ENCODE assay signal across 8 cellular contexts in the genomic region with DNA sequence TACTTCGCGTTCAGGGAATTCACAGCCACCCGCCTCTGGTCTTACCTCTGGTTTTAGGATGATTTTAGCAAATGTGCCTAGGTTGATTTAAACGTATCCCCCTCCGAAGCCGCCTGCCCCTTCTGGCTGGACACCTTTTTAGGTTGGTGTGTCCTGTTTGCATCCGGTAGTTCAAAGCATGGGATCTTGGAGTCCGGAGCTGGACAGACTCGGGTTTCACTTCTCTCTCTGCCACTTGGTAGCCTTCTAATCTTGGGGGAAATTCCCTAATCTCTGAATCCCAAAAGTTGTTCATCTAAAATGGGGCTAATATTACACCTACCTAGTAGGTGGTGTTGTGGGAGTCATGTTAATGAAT. TPM values are rescaled to one million over a fixed set of nuclear protein-coding genes. Genes with fewer than 3 reads are reported as not detected.
DNase-seq lines count a peak whose midpoint lies in the region; ATAC-seq and TF ChIP-seq lines count a peak whose summit lies in the region.

No MANE protein-coding gene starts in this region.

- no peak for TF ChIP-seq EP300 in neural cell (conservative IDR thresholded peaks at IDR 0.05; ENCODE audit: poor library complexity, severe bottlenecking)

- WGBS in HUES64 = under 1% methylated on average over 9 of the region's 9 CpGs

- peaks cover 33% of the 10 kb centered on the region for H3K36me3 ChIP-seq in HUES64 (ENCODE audit: insufficient read depth, low read length)
- H3K36me3 ChIP-seq in neural cell (ENCODE audit: insufficient read depth, low read length) = no peaks in the 10 kb centered on the region

- H3K27ac Mint-ChIP-seq in stimulated activated naive CD8-positive, alpha-beta T cell treated with anti-CD3 and anti-CD28 coated beads, Interleukin-15, Interleukin-2, amounts not matched to agents 100 ng/mL and 50 ng/mL, for 24 hours = peak overlapping the region; percentile 96

- H2AFZ ChIP-seq in neural cell (ENCODE audit: low read depth, low read length) = peak overlapping the region; percentile 49

- H3F3A ChIP-seq in neural cell (ENCODE audit: insufficient read depth, low read length, poor library complexity, severe bottlenecking) = no peaks in the 10 kb centered on the region

- no peaks in the 10 kb centered on the region for H3K9me2 ChIP-seq in neural cell (ENCODE audit: insufficient read depth, low read length)

- no peaks in the 10 kb centered on the region for H3K4me1 ChIP-seq in HUES64 (ENCODE audit: insufficient read depth, low read length)

- H3K27ac ChIP-seq in HUES64 (ENCODE audit: low read depth, low read length) = no peak overlapping the region
- no peak overlapping the region for H3K27ac ChIP-seq in neural cell (ENCODE audit: low read length)

- peak overlapping the region; percentile 65 for H3K4me2 ChIP-seq in neural cell (ENCODE audit: low read length)

- H3K4me1 Mint-ChIP-seq in stimulated activated naive CD8-positive, alpha-beta T cell treated with anti-CD3 and anti-CD28 coated beads, Interleukin-15, Interleukin-2, amounts not matched to agents 100 ng/mL and 50 ng/mL, for 24 hours (ENCODE audit: low read depth) = peaks cover 43% of the 10 kb centered on the region

- H3K79me2 ChIP-seq in neural cell (replicated peaks; ENCODE audit: insufficient read depth, low read length) = peaks cover 15% of the 10 kb centered on the region

- no peaks in the 10 kb centered on the region for H4K20me1 ChIP-seq in neural cell (ENCODE audit: insufficient read depth)

- no peak for TF ChIP-seq RAD21 in neural cell (conservative IDR thresholded peaks at IDR 0.05)

- H3K9me3 Mint-ChIP-seq in stimulated activated naive CD8-positive, alpha-beta T cell treated with anti-CD3 and anti-CD28 coated beads, Interleukin-15, Interleukin-2, amounts not matched to agents 100 ng/mL and 50 ng/mL, for 24 hours = no peaks in the 10 kb centered on the region

- no peaks in the 10 kb centered on the region for H3K27me3 ChIP-seq in HUES64 (ENCODE audit: insufficient read depth, low read length)
- no peaks in the 10 kb centered on the region for H3K27me3 ChIP-seq in neural cell (ENCODE audit: insufficient read depth, low read depth, low read length)

- H3K9ac ChIP-seq in HUES64 (ENCODE audit: low read depth, low read length) = peak overlapping the region; percentile 86
- H3K9ac ChIP-seq in neural cell (ENCODE audit: low read length) = peak overlapping the region; percentile 25

- H3K9me3 ChIP-seq in HUES64 (ENCODE audit: insufficient read depth, low read depth, low read length) = peaks cover 10% of the 10 kb centered on the region
- H3K9me3 ChIP-seq in neural cell (ENCODE audit: low read length) = no peaks in the 10 kb centered on the region

- peak overlapping the region; percentile 97 for H3K4me3 Mint-ChIP-seq in stimulated activated naive CD8-positive, alpha-beta T cell treated with anti-CD3 and anti-CD28 coated beads, Interleukin-15, Interleukin-2, amounts not matched to agents 100 ng/mL and 50 ng/mL, for 24 hours

- TF ChIP-seq CTCF in choroid plexus epithelial cell (conservative IDR thresholded peaks at IDR 0.05; ENCODE audit: low read depth, low read length) (no peak), neural cell (IDR thresholded peaks at IDR 0.05; ENCODE audit: poor library complexity, severe bottlenecking) (no peak)

- no peak for ATAC-seq in stimulated activated naive CD8-positive, alpha-beta T cell treated with anti-CD3 and anti-CD28 coated beads, Interleukin-15, Interleukin-2, amounts not matched to agents 100 U/mL and 50 U/mL, for 24 hours
- no peak for ATAC-seq in HG02973 (IDR thresholded peaks at IDR 0.05; ENCODE audit: unreplicated experiment)

- H3K36me3 Mint-ChIP-seq in stimulated activated naive CD8-positive, alpha-beta T cell treated with anti-CD3 and anti-CD28 coated beads, Interleukin-15, Interleukin-2, amounts not matched to agents 100 ng/mL and 50 ng/mL, for 24 hours (ENCODE audit: low read depth) = peaks cover 54% of the 10 kb centered on the region

- DNase-seq in stimulated activated naive CD8-positive, alpha-beta T cell treated with anti-CD3 and anti-CD28 coated beads, Interleukin-15, Interleukin-2, amounts not matched to agents 100 U/mL and 50 U/mL, for 24 hours = no peak
- DNase-seq in choroid plexus epithelial cell (ENCODE audit: low read depth) (peak; percentile 18), NCI-H128 (lab: John Stamatoyannopoulos, UW; ENCODE audit: unreplicated experiment) (no peak), NCI-H446 (lab: John Stamatoyannopoulos, UW) (no peak)

- H3K4me3 ChIP-seq in HUES64 (ENCODE audit: low read length) = peak overlapping the region; percentile 73
- peak overlapping the region; percentile 85 for H3K4me3 ChIP-seq in choroid plexus epithelial cell (ENCODE audit: low read depth, low read length)
- H3K4me3 ChIP-seq in neural cell (ENCODE audit: low read length) = peak overlapping the region; percentile 88

- H3K27me3 Mint-ChIP-seq in stimulated activated naive CD8-positive, alpha-beta T cell treated with anti-CD3 and anti-CD28 coated beads, Interleukin-15, Interleukin-2, amounts not matched to agents 100 ng/mL and 50 ng/mL, for 24 hours = no peaks in the 10 kb centered on the region

TF ChIP-seq in neural cell, 6 proteins besides CTCF, POLR2A, EP300 and RAD21:
- TF ChIP-seq POLR2AphosphoS5 (IDR thresholded peaks at IDR 0.05) (no peak), EZH2 (IDR thresholded peaks at IDR 0.05; ENCODE audit: borderline replicate concordance, insufficient read depth, low read length, poor library complexity, severe bottlenecking) (no peak), SMC3 (conservative IDR thresholded peaks at IDR 0.05; ENCODE audit: poor library complexity) (no peak), MXI1 (conservative IDR thresholded peaks at IDR 0.05; ENCODE audit: poor library complexity, severe bottlenecking) (no peak), TAF1 (IDR thresholded peaks at IDR 0.05; ENCODE audit: low read depth) (no peak)
- TF ChIP-seq, protein P1, sequence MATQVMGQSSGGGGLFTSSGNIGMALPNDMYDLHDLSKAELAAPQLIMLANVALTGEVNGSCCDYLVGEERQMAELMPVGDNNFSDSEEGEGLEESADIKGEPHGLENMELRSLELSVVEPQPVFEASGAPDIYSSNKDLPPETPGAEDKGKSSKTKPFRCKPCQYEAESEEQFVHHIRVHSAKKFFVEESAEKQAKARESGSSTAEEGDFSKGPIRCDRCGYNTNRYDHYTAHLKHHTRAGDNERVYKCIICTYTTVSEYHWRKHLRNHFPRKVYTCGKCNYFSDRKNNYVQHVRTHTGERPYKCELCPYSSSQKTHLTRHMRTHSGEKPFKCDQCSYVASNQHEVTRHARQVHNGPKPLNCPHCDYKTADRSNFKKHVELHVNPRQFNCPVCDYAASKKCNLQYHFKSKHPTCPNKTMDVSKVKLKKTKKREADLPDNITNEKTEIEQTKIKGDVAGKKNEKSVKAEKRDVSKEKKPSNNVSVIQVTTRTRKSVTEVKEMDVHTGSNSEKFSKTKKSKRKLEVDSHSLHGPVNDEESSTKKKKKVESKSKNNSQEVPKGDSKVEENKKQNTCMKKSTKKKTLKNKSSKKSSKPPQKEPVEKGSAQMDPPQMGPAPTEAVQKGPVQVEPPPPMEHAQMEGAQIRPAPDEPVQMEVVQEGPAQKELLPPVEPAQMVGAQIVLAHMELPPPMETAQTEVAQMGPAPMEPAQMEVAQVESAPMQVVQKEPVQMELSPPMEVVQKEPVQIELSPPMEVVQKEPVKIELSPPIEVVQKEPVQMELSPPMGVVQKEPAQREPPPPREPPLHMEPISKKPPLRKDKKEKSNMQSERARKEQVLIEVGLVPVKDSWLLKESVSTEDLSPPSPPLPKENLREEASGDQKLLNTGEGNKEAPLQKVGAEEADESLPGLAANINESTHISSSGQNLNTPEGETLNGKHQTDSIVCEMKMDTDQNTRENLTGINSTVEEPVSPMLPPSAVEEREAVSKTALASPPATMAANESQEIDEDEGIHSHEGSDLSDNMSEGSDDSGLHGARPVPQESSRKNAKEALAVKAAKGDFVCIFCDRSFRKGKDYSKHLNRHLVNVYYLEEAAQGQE (IDR thresholded peaks at IDR 0.05; ENCODE audit: borderline replicate concordance) = no peak

RNA-seq across cellular contexts. Expression of a gene that starts 0.7 kb away (rescaled TPM):
- polyA plus RNA-seq in HUES64 (2013, experiment 1 of 2) = 71.5 TPM
- 71.1 TPM for polyA plus RNA-seq in HUES64 (2013, experiment 2 of 2)
- polyA plus RNA-seq in neural cell = 5.4 and 9.8 TPM in 2 replicates
- polyA minus RNA-seq in neural cell = 5.4 and 6.7 TPM in 2 replicates

RNA-seq across cellular contexts. Expression of a gene that starts 23.1 kb away (rescaled TPM):
- not detected for polyA plus RNA-seq in HUES64 (2013, experiment 1 of 2)
- polyA plus RNA-seq in HUES64 (2013, experiment 2 of 2) = not detected
- polyA plus RNA-seq in neural cell = 0.16 TPM in 1 of 2 replicates, not detected in the other
- not detected in 2 replicates for polyA minus RNA-seq in neural cell
